ENCODE assay signal across 5 cellular contexts in the genomic region with DNA sequence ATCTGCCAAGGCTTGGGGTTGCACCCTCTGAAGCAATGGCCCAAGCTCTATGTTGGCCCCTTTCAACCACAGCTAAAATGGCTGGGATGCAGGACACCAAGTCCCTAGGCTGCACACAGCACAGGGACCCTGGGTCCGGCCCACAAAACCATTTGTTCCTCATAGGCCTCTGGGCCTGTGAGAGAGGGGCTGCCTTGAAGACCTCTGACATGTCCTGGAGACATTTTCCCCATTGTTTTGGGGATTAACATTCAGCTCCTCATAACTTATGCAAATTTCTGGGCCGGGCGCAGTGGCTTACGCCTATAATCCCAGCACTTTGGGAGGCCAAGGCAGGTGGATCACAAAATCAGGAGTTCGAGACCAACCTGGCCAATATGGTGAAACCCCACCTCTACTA. TPM values are rescaled to one million over a fixed set of nuclear protein-coding genes. Genes with fewer than 3 reads are reported as not detected.
"Had no signal": no experiment of that assay in that cellular context is flagged by ENCODE, and none has a peak within 500 bp of the region (broad histone marks: within the 10 kb centered on the region; RNA-seq: fewer than 3 reads in every experiment).

No MANE protein-coding gene starts in this region.

RNA-seq across cellular contexts. Expression of gene DKK3, which starts 32.3 kb away (rescaled TPM):
- total RNA-seq: activated naive CD4-positive, alpha-beta T cell treated with anti-CD3 and anti-CD28 coated beads for 36 hours; activated naive CD4-positive, alpha-beta T cell treated with anti-CD3 and anti-CD28 coated beads, Interleukin-2, amount 50 U/mL, for 72 hours; activated T-helper 1 cell treated with anti-CD3 and anti-CD28 coated beads, Interleukin-12 subunit alpha, Interleukin-12 subunit beta, Interleukin-2, Interleukin-4 antibody, amounts not matched to agents 30 ng/mL and 10 ng/mL and 1 ng/mL, durations not matched to agents 14 hours and 24 hours and 36 hours; activated T-helper 17 cell treated with anti-CD3 and anti-CD28 coated beads, Interleukin-2, amount 50 U/mL, for 72 hours; activated T-helper 2 cell treated with anti-CD3 and anti-CD28 coated beads, Interferon-gamma antibody, Interleukin-2, Interleukin-4, amounts not matched to agents 10 μg/mL and 5 μg/mL and 100 μg/mL, durations not matched to agents 14 hours and 24 hours and 36 hours had no signal
